8 cellular contexts compared by ENCODE assay signal in genomic region chr1:93847811-93848288, GRCh38. TPM values are rescaled to one million over a fixed set of nuclear protein-coding genes. Genes with fewer than 3 reads are reported as not detected.
A peak's percentile ranks its signal among the peaks of the same experiment; 100 is the strongest.
DNase-seq lines count a peak whose midpoint lies in the region; ATAC-seq and TF ChIP-seq lines count a peak whose summit lies in the region.

No MANE protein-coding gene starts in this region.

- H3K27me3 Mint-ChIP-seq in activated CD4-positive, alpha-beta memory T cell treated with anti-CD3 and anti-CD28 coated beads for 36 hours, result peaks cover 4% of the 10 kb centered on the region

- no peak for DNase-seq in AG09309 (ENCODE audit: low read depth)
- DNase-seq in NCI-H510A treated with DMSO at 0.1 percent for 48 hours (lab: John Stamatoyannopoulos, UW), result peak; percentile 95
- DNase-seq in activated CD4-positive, alpha-beta memory T cell treated with anti-CD3 and anti-CD28 coated beads for 36 hours, result peak; percentile 72
- peak; percentile 54 for DNase-seq in effector CD4-positive, alpha-beta T cell
- peak; percentile 68 for DNase-seq in medulla oblongata (ENCODE audit: extremely low spot score)
- peak; percentile 62 for DNase-seq in stimulated activated CD8-positive, alpha-beta memory T cell treated with anti-CD3 and anti-CD28 coated beads, Interleukin-12 subunit alpha, Interleukin-12 subunit beta, amount 100 ng/mL, for 4 hours (ENCODE audit: low read depth)

- H3K4me3 ChIP-seq in AG09309 (ENCODE audit: control insufficient read depth, low read depth, low read length), result peak overlapping the region; percentile 78

- H3K4me3 Mint-ChIP-seq in activated CD4-positive, alpha-beta memory T cell treated with anti-CD3 and anti-CD28 coated beads for 36 hours, result peak overlapping the region; percentile 88

- H3K9me3 Mint-ChIP-seq in activated CD4-positive, alpha-beta memory T cell treated with anti-CD3 and anti-CD28 coated beads for 36 hours, result peaks cover 3% of the 10 kb centered on the region

- H3K36me3 Mint-ChIP-seq in activated CD4-positive, alpha-beta memory T cell treated with anti-CD3 and anti-CD28 coated beads for 36 hours, result peaks cover 5% of the 10 kb centered on the region

- ATAC-seq in GM19023 (IDR thresholded peaks at IDR 0.05; ENCODE audit: unreplicated experiment), result peak; percentile 26
- ATAC-seq in HG03280 (IDR thresholded peaks at IDR 0.05; ENCODE audit: unreplicated experiment), result peak; percentile 13

- peak overlapping the region; percentile 90 for H3K27ac Mint-ChIP-seq in activated CD4-positive, alpha-beta memory T cell treated with anti-CD3 and anti-CD28 coated beads for 36 hours

- CTCF ChIA-PET in activated CD4-positive, alpha-beta memory T cell treated with anti-CD3 and anti-CD28 coated beads for 36 hours (lab: Charles Lee), result interaction anchor here (1.2 to 5.5 kb wide), 4 partner anchors 218 to 543 kb away, joined by 4 to 61 read pairs (median 5); no protein-coding TSS in a partner anchor

- POLR2A ChIA-PET in activated CD4-positive, alpha-beta memory T cell treated with anti-CD3 and anti-CD28 coated beads for 36 hours (lab: Charles Lee), result no interaction called here

- no peak for TF ChIP-seq CTCF in AG09309 (IDR thresholded peaks at IDR 0.05; ENCODE audit: control insufficient read depth, insufficient read depth, low read depth, low read length, missing control alignments)

- H3K4me1 Mint-ChIP-seq in activated CD4-positive, alpha-beta memory T cell treated with anti-CD3 and anti-CD28 coated beads for 36 hours (ENCODE audit: low read depth), result peaks cover 27% of the 10 kb centered on the region

- intact Hi-C loops in activated CD4-positive, alpha-beta memory T cell treated with anti-CD3 and anti-CD28 coated beads for 36 hours (cut with micrococcal nuclease), result loop anchor here (1.0 to 10.0 kb wide), 7 partner anchors 60 to 1384 kb away; partner anchors contain the start of genes ABCD3, CCDC18, RWDD3 and TMED5

RNA-seq across cellular contexts. Expression of gene DNTTIP2, which starts 31.2 kb away (rescaled TPM):
- 10 to 100 TPM; 84.4 to 91.1 TPM for total RNA-seq in activated CD4-positive, alpha-beta memory T cell treated with anti-CD3 and anti-CD28 coated beads for 36 hours
